ENCODE assay signal across 27 cellular contexts in the genomic region with DNA sequence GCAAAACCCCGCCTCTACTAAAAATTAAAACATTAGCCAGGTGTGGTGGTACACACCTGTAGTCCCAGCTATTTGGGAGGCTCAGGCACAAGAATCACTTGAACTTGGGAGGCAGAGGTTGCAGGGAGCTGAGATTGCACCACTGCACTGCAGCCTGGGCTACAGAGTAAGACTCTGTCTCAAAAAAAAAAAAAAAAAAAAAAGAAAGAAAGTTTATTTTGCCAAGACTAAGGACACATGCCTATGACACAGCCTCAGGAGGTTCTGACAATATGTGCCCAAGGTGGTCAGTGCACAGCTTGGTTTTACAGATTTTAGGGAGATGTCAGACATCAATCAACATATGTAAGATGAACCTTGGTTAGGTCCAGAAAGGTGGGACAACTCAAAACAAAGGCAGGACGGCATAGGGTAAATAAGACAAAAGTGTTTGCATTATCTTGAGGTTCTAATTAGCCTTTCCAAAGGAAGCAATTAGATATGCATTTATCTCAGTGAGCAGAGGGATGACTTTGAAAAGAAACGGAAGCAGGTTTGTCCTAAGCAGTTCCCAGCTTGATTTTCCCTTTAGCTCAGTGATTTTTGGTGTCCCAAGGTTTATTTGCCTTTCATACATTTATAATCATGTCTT.
"Had no signal": no experiment of that assay in that cellular context is flagged by ENCODE, and none has a peak within 500 bp of the region (broad histone marks: within the 10 kb centered on the region; RNA-seq: fewer than 3 reads in every experiment).

No MANE protein-coding gene starts in this region.

- H3K9ac ChIP-seq: neural progenitor cell had no signal

- H3K36me3 ChIP-seq: brain microvascular endothelial cell, heart left ventricle, neural progenitor cell, right atrium auricular region had no signal

- H3K4me2 ChIP-seq: neural progenitor cell had no signal

- ATAC-seq: activated CD8-positive, alpha-beta T cell treated with anti-CD3 and anti-CD28 coated beads for 36 hours; activated T-cell treated with anti-CD3 and anti-CD28 coated beads, Interleukin-2, amount 50 U/mL, for 4 hours; activated T-helper 17 cell treated with anti-CD3 and anti-CD28 coated beads, Interleukin-2, amount 50 U/mL, for 72 hours; effector memory CD8-positive, alpha-beta T cell; heart left ventricle; left ventricle myocardium superior; naive thymus-derived CD4-positive, alpha-beta T cell had no signal

- H3K4me3 ChIP-seq: heart left ventricle, neural progenitor cell, right atrium auricular region, testis had no signal

- H3K27ac Mint-ChIP-seq: activated CD4-positive, alpha-beta T cell treated with anti-CD3 and anti-CD28 coated beads, Interleukin-2, amount 10 ng/mL, durations not matched to agents 7 days and 5 days; activated CD8-positive, alpha-beta T cell treated with anti-CD3 and anti-CD28 coated beads for 36 hours; activated T-helper 17 cell treated with anti-CD3 and anti-CD28 coated beads, Interleukin-2, amount 50 U/mL, for 72 hours; effector memory CD8-positive, alpha-beta T cell; naive thymus-derived CD4-positive, alpha-beta T cell; T-helper 1 cell treated with Interleukin-12 subunit alpha and Interleukin-12 subunit beta and Interleukin-4 antibody, amounts not matched to agents 30 μg/mL and 1 μg/mL, for 36 hours had no signal

- H3K27me3 ChIP-seq: brain microvascular endothelial cell, foreskin keratinocyte, heart left ventricle, neural progenitor cell, right atrium auricular region, testis had no signal

- H3K27me3 Mint-ChIP-seq: activated CD4-positive, alpha-beta T cell treated with anti-CD3 and anti-CD28 coated beads, Interleukin-2, amount 10 ng/mL, durations not matched to agents 7 days and 5 days; activated T-helper 17 cell treated with anti-CD3 and anti-CD28 coated beads, Interleukin-2, amount 50 U/mL, for 72 hours had no signal

- H3K4me1 ChIP-seq: neural progenitor cell, right atrium auricular region, testis had no signal

- H3K9me3 Mint-ChIP-seq: activated CD4-positive, alpha-beta T cell treated with anti-CD3 and anti-CD28 coated beads, Interleukin-2, amount 10 ng/mL, durations not matched to agents 7 days and 5 days; activated CD8-positive, alpha-beta T cell treated with anti-CD3 and anti-CD28 coated beads for 36 hours; activated T-cell treated with anti-CD3 and anti-CD28 coated beads, Interleukin-2, amount 50 U/mL, for 4 hours; activated T-helper 17 cell treated with anti-CD3 and anti-CD28 coated beads, Interleukin-2, amount 50 U/mL, for 72 hours; effector memory CD8-positive, alpha-beta T cell; naive thymus-derived CD4-positive, alpha-beta T cell; neural progenitor cell; T-helper 1 cell treated with Interleukin-12 subunit alpha and Interleukin-12 subunit beta and Interleukin-4 antibody, amounts not matched to agents 30 μg/mL and 1 μg/mL, for 36 hours had no signal

- DNase-seq: activated CD4-positive, alpha-beta T cell treated with anti-CD3 and anti-CD28 coated beads for 1 hour; activated CD4-positive, alpha-beta T cell treated with anti-CD3 and anti-CD28 coated beads, Interleukin-2, amount 10 ng/mL, durations not matched to agents 7 days and 5 days; activated CD8-positive, alpha-beta T cell treated with anti-CD3 and anti-CD28 coated beads for 36 hours; activated gamma-delta T cell treated with Interleukin-2 at 50 U/mL for 16 hours; activated naive CD4-positive, alpha-beta T cell treated with anti-CD3 and anti-CD28 coated beads, Interleukin-2, amount 50 U/mL, for 16 hours; activated T-cell treated with anti-CD3 and anti-CD28 coated beads, Interleukin-2, amount 50 U/mL, for 4 hours; amniotic stem cell; brain microvascular endothelial cell; cortex of kidney; effector memory CD8-positive, alpha-beta T cell; foreskin keratinocyte; heart left ventricle; islet precursor cell; left ventricle myocardium superior; midbrain; naive thymus-derived CD4-positive, alpha-beta T cell; occipital lobe; stimulated activated CD4-positive, alpha-beta T cell treated with anti-CD3 and anti-CD28 coated beads, Interleukin-15, amount 100 ng/mL, for 24 hours; stimulated activated CD4-positive, alpha-beta T cell treated with anti-CD3 and anti-CD28 coated beads, Interleukin-2, amount 100 ng/mL, for 24 hours; stimulated activated naive CD4-positive, alpha-beta T cell treated with Interleukin-2 at 50 U/mL for 16 hours; SW 1271; T-helper 9 cell; testis had no signal

- H3K27ac ChIP-seq: brain microvascular endothelial cell, foreskin keratinocyte, heart left ventricle, neural progenitor cell, right atrium auricular region, testis had no signal

- H3K9me3 ChIP-seq: heart left ventricle, right atrium auricular region, testis had no signal

- H3K4me3 Mint-ChIP-seq: activated CD4-positive, alpha-beta T cell treated with anti-CD3 and anti-CD28 coated beads, Interleukin-2, amount 10 ng/mL, durations not matched to agents 7 days and 5 days; activated CD8-positive, alpha-beta T cell treated with anti-CD3 and anti-CD28 coated beads for 36 hours; activated T-cell treated with anti-CD3 and anti-CD28 coated beads, Interleukin-2, amount 50 U/mL, for 4 hours; activated T-helper 17 cell treated with anti-CD3 and anti-CD28 coated beads, Interleukin-2, amount 50 U/mL, for 72 hours; effector memory CD8-positive, alpha-beta T cell; naive thymus-derived CD4-positive, alpha-beta T cell; neural progenitor cell; T-helper 1 cell treated with Interleukin-12 subunit alpha and Interleukin-12 subunit beta and Interleukin-4 antibody, amounts not matched to agents 30 μg/mL and 1 μg/mL, for 36 hours had no signal

- H3K36me3 Mint-ChIP-seq: naive thymus-derived CD4-positive, alpha-beta T cell; neural progenitor cell had no signal
